In the genomic region with DNA sequence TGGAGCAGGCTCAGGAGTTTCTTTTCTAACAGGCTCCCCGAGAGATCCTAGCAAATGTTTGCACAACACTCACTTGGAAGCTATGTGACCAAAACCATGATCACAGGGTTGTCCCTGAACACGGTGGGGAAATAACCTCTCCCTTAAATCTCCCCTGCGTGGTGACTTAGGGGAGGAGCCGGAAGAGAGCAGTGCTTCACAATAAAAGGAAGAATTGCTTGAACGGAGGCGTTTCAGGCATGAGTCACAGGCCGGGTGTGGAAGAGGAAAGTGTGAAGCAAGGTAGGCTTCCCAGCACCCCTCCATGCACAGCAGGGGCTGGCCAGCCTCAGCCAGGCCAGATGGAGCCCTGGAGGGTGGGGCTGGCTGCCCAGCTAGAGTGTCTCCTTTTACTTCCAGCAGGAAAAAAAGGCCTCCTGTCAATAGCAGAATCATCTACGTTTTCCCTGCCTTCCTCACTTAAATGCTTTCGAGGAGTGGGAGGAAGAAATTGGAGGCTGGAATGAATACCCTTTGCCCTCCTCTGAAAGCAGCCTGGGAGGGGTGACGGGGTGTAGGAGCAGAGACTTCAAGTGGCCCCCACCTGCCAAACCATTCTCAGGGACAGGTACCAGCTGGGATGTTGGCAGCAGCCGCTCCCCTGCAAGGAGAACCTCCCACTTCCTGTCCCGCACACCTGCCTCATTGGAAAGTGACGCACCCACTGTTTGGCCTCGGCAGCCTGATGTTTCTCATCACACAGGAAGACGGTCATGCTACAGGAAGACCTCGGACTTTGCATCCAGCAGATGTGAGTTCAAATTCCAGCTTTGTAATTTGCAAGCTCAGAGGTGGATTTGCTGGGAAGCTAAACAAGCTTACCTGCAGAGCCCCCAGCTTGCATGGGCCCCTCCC, we compare ENCODE assay signal across 8 cellular contexts. TPM values are rescaled to one million over a fixed set of nuclear protein-coding genes. Genes with fewer than 3 reads are reported as not detected.
A peak's percentile ranks its signal among the peaks of the same experiment; 100 is the strongest.
DNase-seq lines count a peak whose midpoint lies in the region; ATAC-seq and TF ChIP-seq lines count a peak whose summit lies in the region.

No MANE protein-coding gene starts in this region.

- DNase-seq in GM10248 (ENCODE audit: extremely low spot score) (peak; percentile 78), NCI-H1436 treated with DMSO at 0.1 percent for 48 hours (lab: John Stamatoyannopoulos, UW) (peak; percentile 26), T1000 (lab: John Stamatoyannopoulos, UW) (peak; percentile 26), kidney epithelial cell (ENCODE audit: low read depth) (peak; percentile 87), NCI-H1694 treated with DMSO at 0.1 percent for 48 hours (lab: John Stamatoyannopoulos, UW) (no peak)
- DNase-seq in stimulated activated CD4-positive, alpha-beta T cell treated with anti-CD3 and anti-CD28 coated beads, Interleukin-4, amount 100 ng/mL, for 24 hours: peak; percentile 91

- H3K36me3 Mint-ChIP-seq in brain: no peaks in the 10 kb centered on the region

- H3K4me3 Mint-ChIP-seq in brain: peak overlapping the region in 1 of 5 experiments; percentile 42

- TF ChIP-seq CTCF in GM10248 (IDR thresholded peaks at IDR 0.05; ENCODE audit: control extremely low read depth, extremely low read depth, low read depth, missing control alignments): no peak
- no peak for TF ChIP-seq CTCF in brain (conservative IDR thresholded peaks at IDR 0.05)
- no peak for TF ChIP-seq CTCF in kidney epithelial cell (IDR thresholded peaks at IDR 0.05; ENCODE audit: insufficient read depth, low read length, poor library complexity, severe bottlenecking)

- H3K27ac Mint-ChIP-seq in brain: peak overlapping the region in 3 of 5 experiments; percentile 50 to 69 (median 59)

- H3K4me1 Mint-ChIP-seq in brain: peaks cover 13% of the 10 kb centered on the region

- no peak overlapping the region for H3K4me3 ChIP-seq in kidney epithelial cell (ENCODE audit: low read depth, low read length)

- ATAC-seq in HG02759 (IDR thresholded peaks at IDR 0.05; ENCODE audit: unreplicated experiment): peak; percentile 89

- no peaks in the 10 kb centered on the region for H3K27me3 ChIP-seq in kidney epithelial cell (ENCODE audit: control insufficient read depth, insufficient read depth, low read length)

- H3K36me3 ChIP-seq in kidney epithelial cell (ENCODE audit: control insufficient read depth, insufficient read depth, low read length): no peaks in the 10 kb centered on the region

- CTCF ChIA-PET in GM10248 (lab: Yijun Ruan, JAX): interaction anchor here (0.8 to 2.8 kb wide), 5 partner anchors 13 to 230 kb away, joined by 3 to 10 read pairs (median 4); no protein-coding TSS in a partner anchor

- POLR2A ChIA-PET in GM10248 (lab: Yijun Ruan, JAX): interaction anchor here (0.6 to 0.7 kb wide), 2 partner anchors 29 to 1351 kb away, joined by 3 to 4 read pairs; no protein-coding TSS in a partner anchor

- H3K9me3 Mint-ChIP-seq in brain: peaks cover 0 to 2% (median 0%) of the 10 kb centered on the region in 5 experiments

- H3K27me3 Mint-ChIP-seq in brain: peaks cover 15% of the 10 kb centered on the region

RNA-seq across cellular contexts. Expression of gene PPP2R5C, which starts 30.1 kb away (rescaled TPM):
- polyA plus RNA-seq in brain (ENCODE audit: insufficient read depth, low read depth, low replicate concordance): 69.9 TPM
- 59.9 and 79.6 TPM in 2 replicates for total RNA-seq in kidney epithelial cell
